Comparison of ENCODE assay signal across 29 cellular contexts in the genomic region with DNA sequence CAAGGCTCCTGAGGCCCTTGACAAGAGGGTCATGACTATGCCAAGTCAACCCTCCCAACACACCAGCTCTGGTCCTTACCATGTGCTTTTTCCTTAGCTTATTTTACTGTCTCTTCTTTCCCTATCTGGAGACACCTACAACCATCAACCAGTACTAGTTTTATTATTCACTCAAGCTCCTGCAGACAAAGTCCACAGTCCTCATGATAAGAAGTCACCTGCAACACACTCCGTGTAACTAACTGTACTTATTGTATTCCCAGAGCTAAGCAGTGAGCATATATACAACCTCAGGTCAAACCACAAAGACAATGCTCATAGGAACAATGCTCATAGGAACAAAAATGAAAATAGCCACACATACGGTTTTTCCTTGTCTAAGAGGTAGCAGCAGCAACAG.
"Had no signal": no experiment of that assay in that cellular context is flagged by ENCODE, and none has a peak within 500 bp of the region (broad histone marks: within the 10 kb centered on the region; RNA-seq: fewer than 3 reads in every experiment).

No MANE protein-coding gene starts in this region.

- H3K4me3 ChIP-seq: ascending aorta, gastroesophageal sphincter, hepatocyte, ovary, testis, transverse colon had no signal

- H3K4me3 Mint-ChIP-seq: activated naive CD8-positive, alpha-beta T cell; effector memory CD8-positive, alpha-beta T cell; T-helper 1 cell treated with Interleukin-12 subunit alpha and Interleukin-12 subunit beta and Interleukin-4 antibody, amounts not matched to agents 30 μg/mL and 1 μg/mL, for 36 hours had no signal

- H3K27me3 Mint-ChIP-seq: activated naive CD8-positive, alpha-beta T cell; brain; effector memory CD8-positive, alpha-beta T cell; progenitor cell of endocrine pancreas had no signal

- H3K36me3 ChIP-seq: ovary had no signal

- H2AFZ ChIP-seq: hepatocyte had no signal

- H3K4me2 ChIP-seq: hepatocyte had no signal

- FAIRE-seq: endothelial cell of umbilical vein, urothelium cell line had no signal

- H3K9me3 Mint-ChIP-seq: nephron; T-helper 1 cell treated with Interleukin-12 subunit alpha and Interleukin-12 subunit beta and Interleukin-4 antibody, amounts not matched to agents 30 μg/mL and 1 μg/mL, for 36 hours had no signal

- H3K4me1 ChIP-seq: testis had no signal

- H3K27ac Mint-ChIP-seq: activated naive CD8-positive, alpha-beta T cell; effector memory CD8-positive, alpha-beta T cell; nephron; progenitor cell of endocrine pancreas; T-helper 1 cell treated with Interleukin-12 subunit alpha and Interleukin-12 subunit beta and Interleukin-4 antibody, amounts not matched to agents 30 μg/mL and 1 μg/mL, for 36 hours had no signal

- H3K9me3 ChIP-seq: ascending aorta, gastroesophageal sphincter, neutrophil, ovary, testis, transverse colon had no signal

- H3K27me3 ChIP-seq: ascending aorta, gastroesophageal sphincter, hepatocyte, neutrophil, ovary, testis, transverse colon had no signal

- ATAC-seq: effector memory CD8-positive, alpha-beta T cell; gastroesophageal sphincter; left ventricle myocardium superior had no signal

- H3K27ac ChIP-seq: ascending aorta, gastroesophageal sphincter, hepatocyte, neutrophil, ovary, testis, transverse colon, WERI-Rb-1 had no signal

- DNase-seq: activated CD4-positive, CD25-positive, alpha-beta regulatory T cell treated with anti-CD3 and anti-CD28 coated beads, Interleukin-2, amount 50 U/mL, for 72 hours; activated CD8-positive, alpha-beta memory T cell treated with anti-CD3 and anti-CD28 coated beads for 24 hours; activated CD8-positive, alpha-beta memory T cell treated with anti-CD3 and anti-CD28 coated beads, Interleukin-2, amount 50 U/mL, for 48 hours; activated naive CD4-positive, alpha-beta T cell; activated T-cell treated with anti-CD3 and anti-CD28 coated beads, Interleukin-2, amount 50 U/mL, for 48 hours; cortex of kidney; effector memory CD8-positive, alpha-beta T cell; islet precursor cell; left ventricle myocardium superior; ovary; stimulated activated CD4-positive, alpha-beta T cell treated with anti-CD3 and anti-CD28 coated beads, Interleukin-15, amount 100 ng/mL, for 24 hours; stimulated activated CD4-positive, alpha-beta T cell treated with anti-CD3 and anti-CD28 coated beads, Interleukin-2, amount 100 ng/mL, for 24 hours; stimulated activated naive CD4-positive, alpha-beta T cell; SW 1271; T-helper 9 cell; testis; transverse colon; WERI-Rb-1 had no signal
